Comparison of ENCODE assay signal across 26 cellular contexts in the genomic region with DNA sequence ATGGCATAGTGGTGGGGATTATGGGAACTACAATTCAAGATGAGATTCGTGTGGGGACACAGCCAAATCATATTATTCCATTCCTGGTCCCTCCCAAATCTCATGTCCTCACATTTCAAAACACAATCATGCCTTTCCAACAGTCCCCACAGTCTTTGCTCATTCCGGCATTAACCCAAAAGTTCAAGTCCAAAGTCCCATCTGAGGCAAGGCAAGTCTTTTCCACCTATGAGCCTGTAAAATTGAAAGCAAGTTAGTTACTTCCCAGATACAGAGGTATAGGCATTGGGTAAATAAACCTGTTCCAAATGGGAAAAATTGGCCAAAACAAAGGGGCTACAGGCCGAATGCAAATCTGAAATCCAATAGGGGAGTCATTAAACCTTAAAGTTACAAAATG.
"Had no signal": no experiment of that assay in that cellular context is flagged by ENCODE, and none has a peak within 500 bp of the region (broad histone marks: within the 10 kb centered on the region; RNA-seq: fewer than 3 reads in every experiment).

No MANE protein-coding gene starts in this region.

- H3K27ac ChIP-seq: stomach, suprapubic skin, testis, thoracic aorta, thyroid gland, tibial artery, tibial nerve, transverse colon, upper lobe of left lung, upper lobe of right lung, uterus, vagina had no signal

- DNase-seq: stimulated activated CD4-positive, alpha-beta T cell treated with anti-CD3 and anti-CD28 coated beads, Interleukin-2, amount 100 ng/mL, for 48 hours; stimulated activated CD4-positive, alpha-beta T cell treated with anti-CD3 and anti-CD28 coated beads, Interleukin-4, amount 100 ng/mL, for 1 hour; stimulated activated CD4-positive, alpha-beta T cell treated with anti-CD3 and anti-CD28 coated beads, Interleukin-4, amount 100 ng/mL, for 24 hours; stimulated activated CD4-positive, alpha-beta T cell treated with anti-CD3 and anti-CD28 coated beads, Interleukin-4, amount 100 ng/mL, for 4 hours; stimulated activated CD8-positive, alpha-beta memory T cell treated with anti-CD3 and anti-CD28 coated beads, Interleukin-4, amount 100 ng/mL, for 48 hours; stimulated activated naive B cell treated with anti-CD40 and anti-IgM and Interleukin-4, amounts not matched to agents 10 μg/mL and 1 μg/mL and 100 μg/mL, for 72 hours; stimulated activated naive CD4-positive, alpha-beta T cell; stimulated activated naive CD4-positive, alpha-beta T cell treated with Interleukin-2 at 50 U/mL for 16 hours; stimulated activated naive CD8-positive, alpha-beta T cell treated with anti-CD3 and anti-CD28 coated beads, Interleukin-15, amount 100 ng/mL, for 72 hours; stimulated activated naive CD8-positive, alpha-beta T cell treated with anti-CD3 and anti-CD28 coated beads, Interleukin-15, Interleukin-2, amounts not matched to agents 100 U/mL and 50 U/mL, for 24 hours; stomach; substantia nigra; testis; thyroid gland; tibial artery; transverse colon; trophoblast cell; upper lobe of left lung; upper lobe of right lung; uterus had no signal

- H3K4me3 ChIP-seq: stomach, suprapubic skin, testis, thoracic aorta, thyroid gland, tibial artery, tibial nerve, transverse colon, upper lobe of left lung, upper lobe of right lung, uterus, vagina had no signal

- H3K9me3 ChIP-seq: stomach, suprapubic skin, testis, thoracic aorta, thyroid gland, tibial artery, transverse colon, upper lobe of left lung, upper lobe of right lung, uterus, vagina had no signal

- H3K36me3 ChIP-seq: stomach, suprapubic skin, thoracic aorta, thyroid gland, tibial artery, tibial nerve, transverse colon, upper lobe of left lung, upper lobe of right lung, uterus, vagina had no signal

- H3K27me3 ChIP-seq: stomach, suprapubic skin, testis, thyroid gland, tibial artery, tibial nerve, transverse colon, upper lobe of left lung, upper lobe of right lung, uterus, vagina had no signal

- ATAC-seq: stimulated activated effector memory CD8-positive, alpha-beta T cell treated with anti-CD3 and anti-CD28 coated beads, Interleukin-12 subunit alpha, Interleukin-12 subunit beta, amount 100 ng/mL, for 72 hours; stimulated activated memory B cell treated with anti-CD40 and anti-IgM and Interleukin-4, amounts not matched to agents 10 μg/mL and 1 μg/mL and 100 μg/mL, for 72 hours; stimulated activated naive B cell treated with anti-CD40 and anti-IgM and Interleukin-4, amounts not matched to agents 10 μg/mL and 1 μg/mL and 100 μg/mL, for 72 hours; stimulated activated naive CD8-positive, alpha-beta T cell treated with anti-CD3 and anti-CD28 coated beads, Interleukin-15, amount 100 ng/mL, for 72 hours; stimulated activated naive CD8-positive, alpha-beta T cell treated with anti-CD3 and anti-CD28 coated beads, Interleukin-15, Interleukin-2, amounts not matched to agents 100 U/mL and 50 U/mL, for 24 hours; upper lobe of right lung had no signal

- H3K4me1 ChIP-seq: stomach, suprapubic skin, testis, thyroid gland, tibial artery, tibial nerve, transverse colon, upper lobe of left lung, upper lobe of right lung, uterus, vagina had no signal
